ENCODE assay signal across 10 cellular contexts in the genomic region with DNA sequence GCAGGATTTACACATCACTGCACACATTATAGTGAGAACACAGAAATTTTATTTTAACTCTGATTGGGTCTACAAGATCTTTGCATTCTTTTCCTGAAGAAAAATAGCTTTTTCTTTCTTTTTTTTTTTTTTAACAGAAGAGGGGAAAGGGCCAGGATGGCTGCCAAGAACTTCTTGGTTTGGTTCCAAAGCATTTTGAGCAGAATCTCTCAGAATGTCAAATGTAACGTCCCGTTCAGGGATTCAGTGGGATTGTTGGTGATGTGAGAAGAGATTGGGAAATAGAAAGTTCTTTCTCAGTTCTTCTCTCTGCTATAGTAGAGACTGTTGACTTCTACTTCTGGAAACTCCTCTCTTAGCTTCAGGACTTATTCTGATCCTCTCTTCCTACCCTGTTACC.
DNase-seq lines count a peak whose midpoint lies in the region; ATAC-seq and TF ChIP-seq lines count a peak whose summit lies in the region.
"Had no signal": no experiment of that assay in that cellular context is flagged by ENCODE, and none has a peak within 500 bp of the region (broad histone marks: within the 10 kb centered on the region; RNA-seq: fewer than 3 reads in every experiment).

No MANE protein-coding gene starts in this region.

- peak; percentile 25 for DNase-seq in PC-3
- peak in 1 of 2 donors; percentile 78 for DNase-seq in heart right ventricle
- peak; percentile 68 for DNase-seq in stromal cell of bone marrow (ENCODE audit: low read depth)
- no peak for DNase-seq in NCI-H2107 treated with DMSO at 0.1 percent for 48 hours (lab: John Stamatoyannopoulos, UW; ENCODE audit: unreplicated experiment)
- DNase-seq in NCI-H2227 (lab: John Stamatoyannopoulos, UW; ENCODE audit: unreplicated experiment): no peak
- DNase-seq in T-helper 9 cell: no peak
- DNase-seq: retina had no signal

- CTCF ChIA-PET in PC-3 (lab: Charles Lee): interaction anchor here (0.7 kb wide), 1 partner anchor 57 kb away, joined by 3 read pairs; no protein-coding TSS in a partner anchor

- no peaks in the 10 kb centered on the region for H3K9me2 ChIP-seq in PC-3 (replicated peaks; ENCODE audit: low read length)

- WGBS in heart right ventricle, 2 donors: 21 to 35% methylated on average over 2 of the region's 2 CpGs

- intact Hi-C loops in PC-3 (cut with micrococcal nuclease) (loop anchor here (5.0 kb wide), 2 partner anchors 36 to 186 kb away; no protein-coding TSS in a partner anchor), heart right ventricle (cut with DNase I) (loop anchor here in 1 of 10 donors (2.0 kb wide), 1 partner anchor 20 kb away; no protein-coding TSS in a partner anchor)

- H3K4me1 ChIP-seq in PC-3 (ENCODE audit: insufficient read depth, low read length) (peaks cover 23% of the 10 kb centered on the region), heart right ventricle (peaks cover 5 to 31% (median 25%) of the 10 kb centered on the region in 9 donors)

- peak overlapping the region; percentile 86 for H3K4me2 ChIP-seq in PC-3 (ENCODE audit: low read length)

- TF ChIP-seq CTCF in PC-3 (conservative IDR thresholded peaks at IDR 0.05; ENCODE audit: low read depth, low read length) (no peak), heart right ventricle (IDR thresholded peaks at IDR 0.05) (no peak)

- H3F3A ChIP-seq in PC-3 (ENCODE audit: low read length, unreplicated experiment): no peaks in the 10 kb centered on the region

- H3K27me3 ChIP-seq in PC-3 (ENCODE audit: low read length) (no peaks in the 10 kb centered on the region), heart right ventricle (no peaks in the 10 kb centered on the region)

- H3K27ac ChIP-seq in PC-3 (ENCODE audit: low read length) (peak overlapping the region; percentile 91), heart right ventricle (peak overlapping the region; percentile 56 to 89 (median 78))

- ATAC-seq in GM19452 (IDR thresholded peaks at IDR 0.05; ENCODE audit: unreplicated experiment): peak; percentile 6
- ATAC-seq in PC-3: no peak; the same call in 1 of the 2 replicates
- peak; percentile 36 to 84 (median 72) for ATAC-seq in heart right ventricle
- ATAC-seq in GM18873 (IDR thresholded peaks at IDR 0.05; ENCODE audit: low FRiP score, unreplicated experiment): no peak
- ATAC-seq: activated CD4-positive, CD25-positive, alpha-beta regulatory T cell treated with anti-CD3 and anti-CD28 coated beads, Interleukin-2, amount 50 U/mL, for 24 hours had no signal

- no peaks in the 10 kb centered on the region for H3K79me2 ChIP-seq in PC-3 (ENCODE audit: low read length)

- H3K9me3 ChIP-seq in PC-3 (ENCODE audit: low read length) (no peaks in the 10 kb centered on the region), heart right ventricle (no peaks in the 10 kb centered on the region)

- no peak overlapping the region for H3K9ac ChIP-seq in PC-3 (ENCODE audit: low read length)

- H4K20me1 ChIP-seq in PC-3 (ENCODE audit: low read length): no peaks in the 10 kb centered on the region

- H3K4me3 ChIP-seq in PC-3 (ENCODE audit: low read length) (peak overlapping the region; percentile 54; the same call in 1 of the 2 replicates), heart right ventricle (peak overlapping the region in 3 of 10 donors; percentile 7 to 34 (median 27))

- no peak overlapping the region for H2AFZ ChIP-seq in PC-3 (ENCODE audit: low read length)

- BruUV-seq in PC-3 (replicated peaks; lab: Mats Ljungman, UMichigan): no TSS peak

- POLR2A ChIA-PET in PC-3 (lab: Charles Lee; ENCODE audit: unreplicated experiment): no interaction called here

- H3K36me3 ChIP-seq in PC-3 (ENCODE audit: low read depth, low read length) (no peaks in the 10 kb centered on the region), heart right ventricle (no peaks in the 10 kb centered on the region)

Comparison
In these comparisons a context has a peak if more than half of its experiments do, and no peak if none do; other contexts are left out.
1. ATAC-seq: peak in GM19452 (single experiment) and heart right ventricle (8 of 8); none in PC-3 (single experiment) and GM18873 (single experiment).
2. DNase-seq: peak in PC-3 (single experiment) and stromal cell of bone marrow (single experiment); none in NCI-H2107 treated with DMSO at 0.1 percent for 48 hours (single experiment), NCI-H2227 (single experiment) and T-helper 9 cell (single experiment).